Comparison of ENCODE assay signal across 18 cellular contexts in the genomic region with DNA sequence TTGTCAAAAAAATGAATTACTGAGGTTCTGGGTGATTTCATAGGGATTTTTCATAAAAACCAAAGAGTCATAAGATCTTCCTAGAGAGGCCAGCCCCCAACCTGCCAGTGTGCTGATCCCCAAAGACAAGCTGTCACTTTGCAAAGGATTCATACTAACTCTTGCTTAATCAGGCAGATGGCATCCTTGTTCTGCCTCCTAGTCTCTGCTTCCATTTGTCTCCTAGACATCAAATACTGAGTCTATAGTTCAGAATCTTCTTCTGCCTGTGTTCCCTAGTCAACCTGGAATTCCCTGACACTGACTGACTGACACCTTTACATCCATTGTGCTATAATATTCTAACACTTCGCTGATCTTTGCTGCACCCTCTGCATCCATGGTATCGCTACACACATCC.
"Had no signal": no experiment of that assay in that cellular context is flagged by ENCODE, and none has a peak within 500 bp of the region (broad histone marks: within the 10 kb centered on the region; RNA-seq: fewer than 3 reads in every experiment).

No MANE protein-coding gene starts in this region.

- H3K36me3 ChIP-seq: adrenal gland, heart left ventricle, lower lobe of right lung, ovary had no signal

- H3K27me3 ChIP-seq: adrenal gland, heart left ventricle, ovary had no signal

- DNase-seq: activated CD4-positive, alpha-beta memory T cell treated with anti-CD3 and anti-CD28 coated beads, Interleukin-2, amount 10 ng/mL, durations not matched to agents 7 days and 5 days; activated CD4-positive, alpha-beta T cell treated with anti-CD3 and anti-CD28 coated beads for 4 hours; activated effector memory CD4-positive, alpha-beta T cell treated with Interleukin-2 at 50 U/mL for 16 hours; activated T-cell treated with anti-CD3 and anti-CD28 coated beads, Interleukin-2, amount 50 U/mL, for 24 hours; adrenal gland; effector memory CD4-positive, alpha-beta T cell; foreskin melanocyte; heart left ventricle; left cardiac atrium; lower lobe of right lung; nephron progenitor cell; ovary; T-helper 1 cell had no signal

- H3K4me1 Mint-ChIP-seq: activated CD4-positive, alpha-beta memory T cell treated with anti-CD3 and anti-CD28 coated beads, Interleukin-2, amount 10 ng/mL, durations not matched to agents 7 days and 5 days; activated naive CD4-positive, alpha-beta T cell treated with anti-CD3 and anti-CD28 coated beads, Interleukin-2, amount 50 U/mL, for 24 hours; central memory CD8-positive, alpha-beta T cell; stimulated activated effector memory CD8-positive, alpha-beta T cell treated with anti-CD3 and anti-CD28 coated beads, Interleukin-12 subunit alpha, Interleukin-12 subunit beta, amount 100 ng/mL, for 72 hours had no signal

- H3K27ac Mint-ChIP-seq: activated CD4-positive, alpha-beta memory T cell treated with anti-CD3 and anti-CD28 coated beads, Interleukin-2, amount 10 ng/mL, durations not matched to agents 7 days and 5 days; activated naive CD4-positive, alpha-beta T cell treated with anti-CD3 and anti-CD28 coated beads, Interleukin-2, amount 50 U/mL, for 24 hours; activated T-cell treated with anti-CD3 and anti-CD28 coated beads, Interleukin-2, amount 50 U/mL, for 24 hours; dendritic cell treated with granulocyte-macrophage colony-stimulating factor and Interleukin-4, amounts not matched to agents 40 ng/mL and 50 ng/mL, for 4 days; nephron progenitor cell; stimulated activated effector memory CD8-positive, alpha-beta T cell treated with anti-CD3 and anti-CD28 coated beads, Interleukin-12 subunit alpha, Interleukin-12 subunit beta, amount 100 ng/mL, for 72 hours; WTC11 had no signal

- H3K4me3 Mint-ChIP-seq: activated CD4-positive, alpha-beta memory T cell treated with anti-CD3 and anti-CD28 coated beads, Interleukin-2, amount 10 ng/mL, durations not matched to agents 7 days and 5 days; activated naive CD4-positive, alpha-beta T cell treated with anti-CD3 and anti-CD28 coated beads, Interleukin-2, amount 50 U/mL, for 24 hours; activated T-cell treated with anti-CD3 and anti-CD28 coated beads, Interleukin-2, amount 50 U/mL, for 24 hours; central memory CD8-positive, alpha-beta T cell; dendritic cell treated with granulocyte-macrophage colony-stimulating factor and Interleukin-4, amounts not matched to agents 40 ng/mL and 50 ng/mL, for 4 days; nephron progenitor cell; stimulated activated effector memory CD8-positive, alpha-beta T cell treated with anti-CD3 and anti-CD28 coated beads, Interleukin-12 subunit alpha, Interleukin-12 subunit beta, amount 100 ng/mL, for 72 hours; WTC11 had no signal

- H3K9me3 ChIP-seq: heart left ventricle, lower lobe of right lung, ovary had no signal

- H3K36me3 Mint-ChIP-seq: activated naive CD4-positive, alpha-beta T cell treated with anti-CD3 and anti-CD28 coated beads, Interleukin-2, amount 50 U/mL, for 24 hours; stimulated activated effector memory CD8-positive, alpha-beta T cell treated with anti-CD3 and anti-CD28 coated beads, Interleukin-12 subunit alpha, Interleukin-12 subunit beta, amount 100 ng/mL, for 72 hours; WTC11 had no signal

- ATAC-seq: heart left ventricle; left cardiac atrium; lower lobe of right lung; stimulated activated effector memory CD8-positive, alpha-beta T cell treated with anti-CD3 and anti-CD28 coated beads, Interleukin-12 subunit alpha, Interleukin-12 subunit beta, amount 100 ng/mL, for 72 hours; WTC11 had no signal

- H3K27me3 Mint-ChIP-seq: activated CD4-positive, alpha-beta memory T cell treated with anti-CD3 and anti-CD28 coated beads, Interleukin-2, amount 10 ng/mL, durations not matched to agents 7 days and 5 days; activated naive CD4-positive, alpha-beta T cell treated with anti-CD3 and anti-CD28 coated beads, Interleukin-2, amount 50 U/mL, for 24 hours; activated T-cell treated with anti-CD3 and anti-CD28 coated beads, Interleukin-2, amount 50 U/mL, for 24 hours; central memory CD8-positive, alpha-beta T cell; dendritic cell treated with granulocyte-macrophage colony-stimulating factor and Interleukin-4, amounts not matched to agents 40 ng/mL and 50 ng/mL, for 4 days had no signal

- H3K27ac ChIP-seq: adrenal gland, lower lobe of right lung, ovary had no signal

- H3K4me3 ChIP-seq: adrenal gland, heart left ventricle, lower lobe of right lung, ovary had no signal

- H3K9me3 Mint-ChIP-seq: activated CD4-positive, alpha-beta memory T cell treated with anti-CD3 and anti-CD28 coated beads, Interleukin-2, amount 10 ng/mL, durations not matched to agents 7 days and 5 days; activated naive CD4-positive, alpha-beta T cell treated with anti-CD3 and anti-CD28 coated beads, Interleukin-2, amount 50 U/mL, for 24 hours; activated T-cell treated with anti-CD3 and anti-CD28 coated beads, Interleukin-2, amount 50 U/mL, for 24 hours; nephron progenitor cell; WTC11 had no signal
